1 cellular context compared by ENCODE assay signal in genomic region chr15:75647370-75648155, GRCh38.
TF ChIP-seq lines count a peak whose summit lies in the region.

TSS of gene SNX33 (plus strand) at chr15:75647912. CDS start at chr15:75649103, 1,191 bp downstream.

TF ChIP-seq in HepG2, 621 proteins besides CTCF, POLR2A, EP300 and RAD21 (continued from another document and continues in another):
- TF ChIP-seq TERF1 (CRISPR knock-in tag; IDR thresholded peaks at IDR 0.05): no peak
- TF ChIP-seq DR1 (CRISPR knock-in tag; IDR thresholded peaks at IDR 0.05): no peak; the same call in 1 of the 2 replicates
- no peak for TF ChIP-seq EHMT2 (IDR thresholded peaks at IDR 0.05; ENCODE audit: borderline replicate concordance, low read depth, low read length)
- TF ChIP-seq SALL2 (CRISPR knock-in tag; IDR thresholded peaks at IDR 0.05): no peak
- no peak for TF ChIP-seq ZNF781 (CRISPR knock-in tag; IDR thresholded peaks at IDR 0.05; ENCODE audit: borderline replicate concordance, not compliant biosample characterization)
- TF ChIP-seq HMGA1 (CRISPR knock-in tag; conservative IDR thresholded peaks at IDR 0.05): no peak
- peak; percentile 65 for TF ChIP-seq POLR2AphosphoS5 (IDR thresholded peaks at IDR 0.05; ENCODE audit: low read depth, low read length)
- TF ChIP-seq PHF20 (CRISPR knock-in tag; IDR thresholded peaks at IDR 0.05): peak; percentile 63; the same call in 1 of the 2 replicates
- TF ChIP-seq, protein P1, sequence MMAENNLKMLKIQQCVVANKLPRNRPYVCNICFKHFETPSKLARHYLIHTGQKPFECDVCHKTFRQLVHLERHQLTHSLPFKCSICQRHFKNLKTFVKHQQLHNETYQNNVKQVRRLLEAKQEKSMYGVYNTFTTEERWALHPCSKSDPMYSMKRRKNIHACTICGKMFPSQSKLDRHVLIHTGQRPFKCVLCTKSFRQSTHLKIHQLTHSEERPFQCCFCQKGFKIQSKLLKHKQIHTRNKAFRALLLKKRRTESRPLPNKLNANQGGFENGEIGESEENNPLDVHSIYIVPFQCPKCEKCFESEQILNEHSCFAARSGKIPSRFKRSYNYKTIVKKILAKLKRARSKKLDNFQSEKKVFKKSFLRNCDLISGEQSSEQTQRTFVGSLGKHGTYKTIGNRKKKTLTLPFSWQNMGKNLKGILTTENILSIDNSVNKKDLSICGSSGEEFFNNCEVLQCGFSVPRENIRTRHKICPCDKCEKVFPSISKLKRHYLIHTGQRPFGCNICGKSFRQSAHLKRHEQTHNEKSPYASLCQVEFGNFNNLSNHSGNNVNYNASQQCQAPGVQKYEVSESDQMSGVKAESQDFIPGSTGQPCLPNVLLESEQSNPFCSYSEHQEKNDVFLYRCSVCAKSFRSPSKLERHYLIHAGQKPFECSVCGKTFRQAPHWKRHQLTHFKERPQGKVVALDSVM (CRISPR knock-in tag; IDR thresholded peaks at IDR 0.05): no peak
- TF ChIP-seq ZNF83 (CRISPR knock-in tag; IDR thresholded peaks at IDR 0.05; ENCODE audit: borderline replicate concordance): 0 out of 2 replicates have a peak, but pooled peaks have one; percentile 46
- no peak for TF ChIP-seq RARA (CRISPR knock-in tag; IDR thresholded peaks at IDR 0.05)
- TF ChIP-seq MXI1 (IDR thresholded peaks at IDR 0.05; ENCODE audit: borderline replicate concordance, low read depth, low read length): peak; percentile 48; the same call in 2 of the 3 replicates
- no peak; the same call in 1 of the 2 replicates for TF ChIP-seq PRDM15 (CRISPR knock-in tag; IDR thresholded peaks at IDR 0.05)
- peak; percentile 24; the same call in 1 of the 2 replicates for TF ChIP-seq ZMYM3 (CRISPR knock-in tag; IDR thresholded peaks at IDR 0.05)
- TF ChIP-seq ZFY (CRISPR knock-in tag; IDR thresholded peaks at IDR 0.05): peak; percentile 55
- no peak; the same call in 1 of the 2 replicates for TF ChIP-seq SOX5 (CRISPR knock-in tag; IDR thresholded peaks at IDR 0.05; ENCODE audit: borderline replicate concordance)
- peak; percentile 86 for TF ChIP-seq ASH2L (IDR thresholded peaks at IDR 0.05; ENCODE audit: insufficient read length, low read depth, low read length)
- TF ChIP-seq PHF5A (CRISPR knock-in tag; IDR thresholded peaks at IDR 0.05; ENCODE audit: low read depth, unreplicated experiment): peak; percentile 17
- no peak for TF ChIP-seq ZNF883 (CRISPR knock-in tag; IDR thresholded peaks at IDR 0.05; ENCODE audit: not compliant biosample characterization)
- no peak for TF ChIP-seq TRAFD1 (CRISPR knock-in tag; IDR thresholded peaks at IDR 0.05; ENCODE audit: borderline replicate concordance)
- no peak for TF ChIP-seq ZMYM2 (CRISPR knock-in tag; IDR thresholded peaks at IDR 0.05)
- TF ChIP-seq, protein P2, sequence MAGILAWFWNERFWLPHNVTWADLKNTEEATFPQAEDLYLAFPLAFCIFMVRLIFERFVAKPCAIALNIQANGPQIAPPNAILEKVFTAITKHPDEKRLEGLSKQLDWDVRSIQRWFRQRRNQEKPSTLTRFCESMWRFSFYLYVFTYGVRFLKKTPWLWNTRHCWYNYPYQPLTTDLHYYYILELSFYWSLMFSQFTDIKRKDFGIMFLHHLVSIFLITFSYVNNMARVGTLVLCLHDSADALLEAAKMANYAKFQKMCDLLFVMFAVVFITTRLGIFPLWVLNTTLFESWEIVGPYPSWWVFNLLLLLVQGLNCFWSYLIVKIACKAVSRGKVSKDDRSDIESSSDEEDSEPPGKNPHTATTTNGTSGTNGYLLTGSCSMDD (CRISPR knock-in tag; IDR thresholded peaks at IDR 0.05): no peak
- no peak for TF ChIP-seq HCFC1 (IDR thresholded peaks at IDR 0.05; ENCODE audit: low read depth, low read length)
- no peak for TF ChIP-seq E2F1 (CRISPR knock-in tag; IDR thresholded peaks at IDR 0.05)
- no peak for TF ChIP-seq BRD4 (CRISPR knock-in tag; IDR thresholded peaks at IDR 0.05)
- no peak; the same call in 1 of the 2 replicates for TF ChIP-seq SAFB2 (CRISPR knock-in tag; IDR thresholded peaks at IDR 0.05; ENCODE audit: borderline replicate concordance, low read depth)
- peak; percentile 19; the same call in 1 of the 2 replicates for TF ChIP-seq SRY (CRISPR knock-in tag; IDR thresholded peaks at IDR 0.05)
- TF ChIP-seq HOXA5 (CRISPR knock-in tag; IDR thresholded peaks at IDR 0.05): no peak; the same call in 1 of the 2 replicates
- TF ChIP-seq ELK4 (CRISPR knock-in tag; IDR thresholded peaks at IDR 0.05; ENCODE audit: borderline replicate concordance): no peak
- peak; percentile 75; the same call in 1 of the 2 replicates for TF ChIP-seq SPEN (CRISPR knock-in tag; IDR thresholded peaks at IDR 0.05; ENCODE audit: low read depth)
- TF ChIP-seq ARNT (IDR thresholded peaks at IDR 0.05): no peak
- TF ChIP-seq SMYD3 (CRISPR knock-in tag; IDR thresholded peaks at IDR 0.05): no peak
- TF ChIP-seq ZNF672 (CRISPR knock-in tag; IDR thresholded peaks at IDR 0.05): no peak
- TF ChIP-seq TEF (CRISPR knock-in tag; IDR thresholded peaks at IDR 0.05): no peak
- no peak for TF ChIP-seq ZNF550 (CRISPR knock-in tag; IDR thresholded peaks at IDR 0.05; ENCODE audit: borderline replicate concordance)
- TF ChIP-seq, protein P3, sequence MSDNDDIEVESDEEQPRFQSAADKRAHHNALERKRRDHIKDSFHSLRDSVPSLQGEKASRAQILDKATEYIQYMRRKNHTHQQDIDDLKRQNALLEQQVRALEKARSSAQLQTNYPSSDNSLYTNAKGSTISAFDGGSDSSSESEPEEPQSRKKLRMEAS (IDR thresholded peaks at IDR 0.05): peak; percentile 61
- TF ChIP-seq ZNF343 (CRISPR knock-in tag; IDR thresholded peaks at IDR 0.05): no peak
- TF ChIP-seq, protein P4, sequence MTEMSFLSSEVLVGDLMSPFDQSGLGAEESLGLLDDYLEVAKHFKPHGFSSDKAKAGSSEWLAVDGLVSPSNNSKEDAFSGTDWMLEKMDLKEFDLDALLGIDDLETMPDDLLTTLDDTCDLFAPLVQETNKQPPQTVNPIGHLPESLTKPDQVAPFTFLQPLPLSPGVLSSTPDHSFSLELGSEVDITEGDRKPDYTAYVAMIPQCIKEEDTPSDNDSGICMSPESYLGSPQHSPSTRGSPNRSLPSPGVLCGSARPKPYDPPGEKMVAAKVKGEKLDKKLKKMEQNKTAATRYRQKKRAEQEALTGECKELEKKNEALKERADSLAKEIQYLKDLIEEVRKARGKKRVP (CRISPR knock-in tag; IDR thresholded peaks at IDR 0.05): 0 out of 4 replicates have a peak, but pooled peaks of 1 of the 2 experiments have one; percentile 24
- TF ChIP-seq ZFP90 (CRISPR knock-in tag; IDR thresholded peaks at IDR 0.05; ENCODE audit: borderline replicate concordance): no peak; the same call in 1 of the 2 replicates
- TF ChIP-seq, protein P5, sequence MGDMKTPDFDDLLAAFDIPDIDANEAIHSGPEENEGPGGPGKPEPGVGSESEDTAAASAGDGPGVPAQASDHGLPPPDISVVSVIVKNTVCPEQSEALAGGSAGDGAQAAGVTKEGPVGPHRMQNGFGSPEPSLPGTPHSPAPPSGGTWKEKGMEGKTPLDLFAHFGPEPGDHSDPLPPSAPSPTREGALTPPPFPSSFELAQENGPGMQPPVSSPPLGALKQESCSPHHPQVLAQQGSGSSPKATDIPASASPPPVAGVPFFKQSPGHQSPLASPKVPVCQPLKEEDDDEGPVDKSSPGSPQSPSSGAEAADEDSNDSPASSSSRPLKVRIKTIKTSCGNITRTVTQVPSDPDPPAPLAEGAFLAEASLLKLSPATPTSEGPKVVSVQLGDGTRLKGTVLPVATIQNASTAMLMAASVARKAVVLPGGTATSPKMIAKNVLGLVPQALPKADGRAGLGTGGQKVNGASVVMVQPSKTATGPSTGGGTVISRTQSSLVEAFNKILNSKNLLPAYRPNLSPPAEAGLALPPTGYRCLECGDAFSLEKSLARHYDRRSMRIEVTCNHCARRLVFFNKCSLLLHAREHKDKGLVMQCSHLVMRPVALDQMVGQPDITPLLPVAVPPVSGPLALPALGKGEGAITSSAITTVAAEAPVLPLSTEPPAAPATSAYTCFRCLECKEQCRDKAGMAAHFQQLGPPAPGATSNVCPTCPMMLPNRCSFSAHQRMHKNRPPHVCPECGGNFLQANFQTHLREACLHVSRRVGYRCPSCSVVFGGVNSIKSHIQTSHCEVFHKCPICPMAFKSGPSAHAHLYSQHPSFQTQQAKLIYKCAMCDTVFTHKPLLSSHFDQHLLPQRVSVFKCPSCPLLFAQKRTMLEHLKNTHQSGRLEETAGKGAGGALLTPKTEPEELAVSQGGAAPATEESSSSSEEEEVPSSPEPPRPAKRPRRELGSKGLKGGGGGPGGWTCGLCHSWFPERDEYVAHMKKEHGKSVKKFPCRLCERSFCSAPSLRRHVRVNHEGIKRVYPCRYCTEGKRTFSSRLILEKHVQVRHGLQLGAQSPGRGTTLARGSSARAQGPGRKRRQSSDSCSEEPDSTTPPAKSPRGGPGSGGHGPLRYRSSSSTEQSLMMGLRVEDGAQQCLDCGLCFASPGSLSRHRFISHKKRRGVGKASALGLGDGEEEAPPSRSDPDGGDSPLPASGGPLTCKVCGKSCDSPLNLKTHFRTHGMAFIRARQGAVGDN (CRISPR knock-in tag; IDR thresholded peaks at IDR 0.05): peak; percentile 63
- TF ChIP-seq RBAK (CRISPR knock-in tag; IDR thresholded peaks at IDR 0.05): no peak
